Comparison of ENCODE assay signal across 8 cellular contexts in the genomic region with DNA sequence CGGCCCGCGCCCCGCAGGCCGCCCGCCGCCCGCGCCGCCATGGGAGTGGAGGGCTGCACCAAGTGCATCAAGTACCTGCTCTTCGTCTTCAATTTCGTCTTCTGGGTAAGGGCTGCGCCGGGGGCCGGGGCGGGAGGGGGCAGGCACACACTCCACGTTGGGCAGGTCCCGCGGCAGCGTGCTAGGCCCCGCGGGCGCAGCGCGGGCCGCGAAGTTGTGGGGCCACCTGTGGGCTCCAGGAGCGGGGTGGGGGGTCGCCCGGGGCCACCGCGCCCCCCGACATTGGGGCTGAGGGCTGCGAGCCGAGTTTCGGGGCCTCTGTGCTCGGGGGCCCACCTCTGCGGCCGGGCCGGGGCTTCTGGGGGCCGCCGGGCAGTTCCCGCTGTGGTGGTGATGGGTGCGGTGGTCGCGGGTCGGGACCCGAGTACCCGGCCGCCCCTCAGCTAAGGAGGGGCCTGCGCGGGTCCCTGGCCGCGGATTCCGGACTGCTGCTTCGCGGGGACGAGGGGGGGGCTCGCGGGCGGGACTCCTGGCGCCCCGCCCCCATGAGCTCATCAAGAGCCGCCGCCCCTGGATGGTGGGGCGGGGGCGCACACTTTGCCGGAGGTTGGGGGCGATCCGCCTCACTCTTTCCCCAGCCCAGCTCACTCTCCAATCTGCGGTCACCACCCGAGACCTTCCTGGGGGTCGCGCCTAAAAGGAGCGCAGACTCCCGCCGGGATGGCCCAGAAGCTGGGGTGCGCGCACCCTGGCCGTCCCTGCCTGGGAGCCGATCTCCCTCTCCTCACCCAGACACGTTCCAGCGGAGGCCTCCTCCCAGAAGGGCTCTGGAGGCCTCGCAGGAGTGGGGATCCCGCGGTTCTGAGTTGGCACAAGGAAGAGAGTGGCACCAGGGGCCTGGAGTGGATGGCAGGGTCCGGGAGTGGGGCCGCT. TPM values are rescaled to one million over a fixed set of nuclear protein-coding genes. Genes with fewer than 3 reads are reported as not detected.
DNase-seq lines count a peak whose midpoint lies in the region; ATAC-seq and TF ChIP-seq lines count a peak whose summit lies in the region.

No MANE protein-coding gene starts in this region.

- no peaks in the 10 kb centered on the region for H3K36me3 ChIP-seq in testis (ENCODE audit: low read depth, missing control alignments)

- TF ChIP-seq POLR2A in erythroblast (IDR thresholded peaks at IDR 0.05; ENCODE audit: low read length) (no peak), testis (IDR thresholded peaks at IDR 0.05) (no peak)

- no peak for TF ChIP-seq CTCF in GM20000 (IDR thresholded peaks at IDR 0.05; ENCODE audit: extremely low read depth, missing control alignments)
- TF ChIP-seq CTCF in testis (IDR thresholded peaks at IDR 0.05) = no peak

- peaks cover 41% of the 10 kb centered on the region for H3K4me1 ChIP-seq in testis

- no peaks in the 10 kb centered on the region for H3K27me3 ChIP-seq in testis

- no peaks in the 10 kb centered on the region for H3K9me3 ChIP-seq in testis

- peak overlapping the region; percentile 97 to 98 for H3K27ac ChIP-seq in testis

- no peak for ATAC-seq in GM18520 (IDR thresholded peaks at IDR 0.05; ENCODE audit: unreplicated experiment)

- H3K4me3 ChIP-seq in testis = peak overlapping the region; percentile 91 to 99

- DNase-seq in Ammon's horn (ENCODE audit: low spot score) (peak; percentile 73), GM20000 (ENCODE audit: low spot score) (peak; percentile 90), NCI-H1048 (lab: John Stamatoyannopoulos, UW) (peak; percentile 35), erythroblast (lab: John Stamatoyannopoulos, UW) (peak; percentile 35 to 56), myocyte (ENCODE audit: low read depth) (peak; percentile 71), testis (peak; percentile 88)
- DNase-seq in activated T-cell treated with anti-CD3 and anti-CD28 coated beads, Interleukin-2, amount 50 U/mL, for 1 hour = peak; percentile 72

- WGBS in testis, 2 donors = 2% methylated on average over 42 of the region's 88 CpGs; no CpG with 5 or more reads in 1 of the 2 donors

- intact Hi-C loops in testis (cut with DNase I; ENCODE audit: low total_unique reads) = no loop called here

RNA-seq across cellular contexts. Expression of gene CD81, which starts 0.7 kb away (rescaled TPM):
- total RNA-seq in myocyte (429 and 434 TPM in 2 replicates), testis (100 to 1,000 TPM; 541 to 829 TPM)
- 1,011 TPM for polyA plus RNA-seq in myocyte (2012)
- 665 TPM for polyA plus RNA-seq in testis (ENCODE audit: insufficient read depth, low read depth, low replicate concordance)

RNA-seq across cellular contexts. Expression of gene TSSC4, which starts 22.8 kb away (rescaled TPM):
- total RNA-seq in myocyte (43.3 and 47.1 TPM in 2 replicates), testis (10 to 100 TPM; 87.4 to 95.5 TPM)
- polyA plus RNA-seq in myocyte (2012) = 49.6 TPM
- polyA plus RNA-seq in testis (ENCODE audit: insufficient read depth, low read depth, low replicate concordance) = 133 TPM

Comparison
In these comparisons a context has a peak if more than half of its experiments do, and no peak if none do; other contexts are left out.
1. DNase-seq: peak in every context shown above with its lines; median percentile 90 in GM20000; 88 in testis; 73 in Ammon's horn; 72 in activated T-cell treated with anti-CD3 and anti-CD28 coated beads, Interleukin-2, amount 50 U/mL, for 1 hour; 71 in myocyte; 46 in erythroblast; 35 in NCI-H1048.